In genomic region chr1:162195567-162195966, GRCh38 we compare ENCODE assay signal across 38 cellular contexts.
"Had no signal": no experiment of that assay in that cellular context is flagged by ENCODE, and none has a peak within 500 bp of the region (broad histone marks: within the 10 kb centered on the region; RNA-seq: fewer than 3 reads in every experiment).

No MANE protein-coding gene starts in this region.

- H3K27ac ChIP-seq: adrenal gland had no signal

- FAIRE-seq: bronchial epithelial cell, TTC549 had no signal

- H3K27me3 ChIP-seq: adrenal gland, cardiac muscle cell had no signal

- H3K9me3 ChIP-seq: adrenal gland had no signal

- H3K9me3 Mint-ChIP-seq: activated CD4-positive, alpha-beta memory T cell treated with anti-CD3 and anti-CD28 coated beads, Interleukin-2, amount 10 ng/mL, durations not matched to agents 7 days and 5 days; activated CD4-positive, alpha-beta T cell treated with anti-CD3 and anti-CD28 coated beads, Interleukin-2, amount 10 ng/mL, durations not matched to agents 7 days and 5 days; activated naive CD4-positive, alpha-beta T cell treated with anti-CD3 and anti-CD28 coated beads for 36 hours; activated naive CD4-positive, alpha-beta T cell treated with anti-CD3 and anti-CD28 coated beads, Interleukin-2, amount 50 U/mL, for 72 hours; activated naive CD8-positive, alpha-beta T cell treated with anti-CD3 and anti-CD28 coated beads for 36 hours; activated T-cell treated with anti-CD3 and anti-CD28 coated beads, Interleukin-2, amount 50 U/mL, for 24 hours; activated T-helper 2 cell treated with anti-CD3 and anti-CD28 coated beads, Interferon-gamma antibody, Interleukin-2, Interleukin-4, amounts not matched to agents 10 μg/mL and 5 μg/mL and 100 μg/mL, durations not matched to agents 14 hours and 24 hours and 36 hours; brain; central memory CD8-positive, alpha-beta T cell; T-helper 1 cell treated with Interleukin-12 subunit alpha and Interleukin-12 subunit beta and Interleukin-4 antibody, amounts not matched to agents 30 μg/mL and 1 μg/mL, for 36 hours; T-helper 2 cell treated with Interferon-gamma antibody and Interleukin-4, amounts not matched to agents 5 μg/mL and 100 μg/mL, for 36 hours; WTC11 had no signal

- H3K27ac Mint-ChIP-seq: activated CD4-positive, alpha-beta memory T cell treated with anti-CD3 and anti-CD28 coated beads, Interleukin-2, amount 10 ng/mL, durations not matched to agents 7 days and 5 days; activated CD4-positive, alpha-beta T cell treated with anti-CD3 and anti-CD28 coated beads for 36 hours; activated CD4-positive, alpha-beta T cell treated with anti-CD3 and anti-CD28 coated beads, Interleukin-2, amount 10 ng/mL, durations not matched to agents 7 days and 5 days; activated CD8-positive, alpha-beta memory T cell treated with anti-CD3 and anti-CD28 coated beads, Interleukin-2, amount 10 ng/mL, durations not matched to agents 7 days and 5 days; activated CD8-positive, alpha-beta T cell treated with anti-CD3 and anti-CD28 coated beads, Interleukin-2, amount 10 ng/mL, durations not matched to agents 7 days and 5 days; activated naive CD4-positive, alpha-beta T cell treated with anti-CD3 and anti-CD28 coated beads for 36 hours; activated naive CD4-positive, alpha-beta T cell treated with anti-CD3 and anti-CD28 coated beads, Interleukin-2, amount 50 U/mL, for 72 hours; activated naive CD8-positive, alpha-beta T cell treated with anti-CD3 and anti-CD28 coated beads for 36 hours; activated T-cell treated with anti-CD3 and anti-CD28 coated beads, Interleukin-2, amount 50 U/mL, for 24 hours; activated T-helper 2 cell treated with anti-CD3 and anti-CD28 coated beads, Interferon-gamma antibody, Interleukin-2, Interleukin-4, amounts not matched to agents 10 μg/mL and 5 μg/mL and 100 μg/mL, durations not matched to agents 14 hours and 24 hours and 36 hours; T-helper 1 cell treated with Interleukin-12 subunit alpha and Interleukin-12 subunit beta and Interleukin-4 antibody, amounts not matched to agents 30 μg/mL and 1 μg/mL, for 36 hours; T-helper 2 cell treated with Interferon-gamma antibody and Interleukin-4, amounts not matched to agents 5 μg/mL and 100 μg/mL, for 36 hours; WTC11 had no signal

- DNase-seq: activated CD4-positive, alpha-beta memory T cell treated with anti-CD3 and anti-CD28 coated beads, Interleukin-2, amount 10 ng/mL, durations not matched to agents 7 days and 5 days; activated CD4-positive, alpha-beta T cell treated with anti-CD3 and anti-CD28 coated beads for 1 hour; activated CD4-positive, alpha-beta T cell treated with anti-CD3 and anti-CD28 coated beads for 36 hours; activated CD4-positive, alpha-beta T cell treated with anti-CD3 and anti-CD28 coated beads for 48 hours; activated CD4-positive, alpha-beta T cell treated with anti-CD3 and anti-CD28 coated beads, Interleukin-2, amount 10 ng/mL, durations not matched to agents 7 days and 5 days; activated CD4-positive, alpha-beta T cell treated with anti-CD3 and anti-CD28 coated beads, Interleukin-2, amount 50 U/mL, for 48 hours; activated CD4-positive, CD25-positive, alpha-beta regulatory T cell; activated CD8-positive, alpha-beta memory T cell treated with anti-CD3 and anti-CD28 coated beads for 24 hours; activated CD8-positive, alpha-beta memory T cell treated with anti-CD3 and anti-CD28 coated beads, Interleukin-2, amount 10 ng/mL, durations not matched to agents 7 days and 5 days; activated CD8-positive, alpha-beta memory T cell treated with anti-CD3 and anti-CD28 coated beads, Interleukin-2, amount 50 U/mL, for 48 hours; activated CD8-positive, alpha-beta T cell treated with anti-CD3 and anti-CD28 coated beads, Interleukin-2, amount 10 ng/mL, durations not matched to agents 7 days and 5 days; activated effector memory CD4-positive, alpha-beta T cell treated with Interleukin-2 at 50 U/mL for 16 hours; activated gamma-delta T cell; activated naive CD4-positive, alpha-beta T cell; activated naive CD4-positive, alpha-beta T cell treated with anti-CD3 and anti-CD28 coated beads for 36 hours; activated naive CD4-positive, alpha-beta T cell treated with anti-CD3 and anti-CD28 coated beads, Interleukin-2, amount 50 U/mL, for 16 hours; activated naive CD8-positive, alpha-beta T cell treated with anti-CD3 and anti-CD28 coated beads for 36 hours; activated T-cell treated with anti-CD3 and anti-CD28 coated beads, Interleukin-2, amount 50 U/mL, for 24 hours; activated T-cell treated with anti-CD3 and anti-CD28 coated beads, Interleukin-2, amount 50 U/mL, for 48 hours; adrenal gland; amniotic stem cell; aorta; caudate nucleus; cerebellar nuclear complex; T-helper 1 cell; T-helper 2 cell; T-helper 9 cell; WERI-Rb-1 had no signal

- H3K36me3 ChIP-seq: adrenal gland, cardiac muscle cell, WERI-Rb-1 had no signal

- H3K36me3 Mint-ChIP-seq: activated CD8-positive, alpha-beta memory T cell treated with anti-CD3 and anti-CD28 coated beads, Interleukin-2, amount 10 ng/mL, durations not matched to agents 7 days and 5 days; activated naive CD4-positive, alpha-beta T cell treated with anti-CD3 and anti-CD28 coated beads, Interleukin-2, amount 50 U/mL, for 72 hours; activated naive CD8-positive, alpha-beta T cell treated with anti-CD3 and anti-CD28 coated beads for 36 hours; brain; WTC11 had no signal

- H3K4me1 Mint-ChIP-seq: activated CD4-positive, alpha-beta memory T cell treated with anti-CD3 and anti-CD28 coated beads, Interleukin-2, amount 10 ng/mL, durations not matched to agents 7 days and 5 days; activated CD4-positive, alpha-beta T cell treated with anti-CD3 and anti-CD28 coated beads for 36 hours; activated CD4-positive, alpha-beta T cell treated with anti-CD3 and anti-CD28 coated beads, Interleukin-2, amount 10 ng/mL, durations not matched to agents 7 days and 5 days; activated CD8-positive, alpha-beta memory T cell treated with anti-CD3 and anti-CD28 coated beads, Interleukin-2, amount 10 ng/mL, durations not matched to agents 7 days and 5 days; activated naive CD8-positive, alpha-beta T cell treated with anti-CD3 and anti-CD28 coated beads for 36 hours; central memory CD8-positive, alpha-beta T cell had no signal

- H3K4me3 ChIP-seq: adrenal gland, cardiac muscle cell had no signal

- H3K4me3 Mint-ChIP-seq: activated CD4-positive, alpha-beta memory T cell treated with anti-CD3 and anti-CD28 coated beads, Interleukin-2, amount 10 ng/mL, durations not matched to agents 7 days and 5 days; activated CD4-positive, alpha-beta T cell treated with anti-CD3 and anti-CD28 coated beads for 36 hours; activated CD4-positive, alpha-beta T cell treated with anti-CD3 and anti-CD28 coated beads, Interleukin-2, amount 10 ng/mL, durations not matched to agents 7 days and 5 days; activated CD8-positive, alpha-beta memory T cell treated with anti-CD3 and anti-CD28 coated beads, Interleukin-2, amount 10 ng/mL, durations not matched to agents 7 days and 5 days; activated CD8-positive, alpha-beta T cell treated with anti-CD3 and anti-CD28 coated beads, Interleukin-2, amount 10 ng/mL, durations not matched to agents 7 days and 5 days; activated naive CD4-positive, alpha-beta T cell treated with anti-CD3 and anti-CD28 coated beads for 36 hours; activated naive CD8-positive, alpha-beta T cell treated with anti-CD3 and anti-CD28 coated beads for 36 hours; activated T-cell treated with anti-CD3 and anti-CD28 coated beads, Interleukin-2, amount 50 U/mL, for 24 hours; brain; central memory CD8-positive, alpha-beta T cell; T-helper 1 cell treated with Interleukin-12 subunit alpha and Interleukin-12 subunit beta and Interleukin-4 antibody, amounts not matched to agents 30 μg/mL and 1 μg/mL, for 36 hours; T-helper 2 cell treated with Interferon-gamma antibody and Interleukin-4, amounts not matched to agents 5 μg/mL and 100 μg/mL, for 36 hours; WTC11 had no signal
